1 cellular context compared by ENCODE assay signal in the genomic region with DNA sequence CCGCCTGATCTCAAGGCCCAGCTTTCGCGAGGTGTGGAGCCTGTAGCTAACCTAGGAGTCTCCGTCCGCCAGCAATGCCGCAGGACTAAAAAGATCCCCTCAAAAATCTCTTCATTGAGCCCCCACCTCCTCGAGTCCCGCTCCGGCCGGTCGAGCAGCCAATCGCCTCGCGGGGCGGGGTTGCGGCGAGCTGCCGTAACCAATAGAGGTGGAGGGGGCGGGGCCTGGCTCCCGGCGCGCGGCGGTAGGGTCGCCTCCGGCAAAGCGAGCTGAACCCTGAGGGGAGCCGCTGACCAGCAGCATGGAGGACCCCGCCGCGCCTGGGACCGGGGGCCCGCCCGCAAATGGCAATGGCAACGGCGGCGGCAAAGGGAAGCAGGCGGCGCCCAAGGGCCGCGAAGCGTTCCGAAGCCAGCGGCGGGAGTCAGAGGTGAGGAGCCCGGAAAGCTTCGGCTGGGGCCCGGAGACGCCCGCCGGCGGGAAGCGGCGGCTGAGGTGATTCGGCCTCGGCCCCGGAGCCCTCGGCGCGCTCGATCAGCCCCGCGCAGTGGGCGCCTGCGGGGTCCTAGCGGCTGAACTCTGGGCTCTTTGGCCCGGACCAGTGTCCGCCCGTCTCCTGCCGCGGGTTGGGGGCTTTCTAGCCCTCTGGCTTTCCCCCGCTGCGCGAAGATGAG.
TF ChIP-seq lines count a peak whose summit lies in the region.

A gene with protein sequence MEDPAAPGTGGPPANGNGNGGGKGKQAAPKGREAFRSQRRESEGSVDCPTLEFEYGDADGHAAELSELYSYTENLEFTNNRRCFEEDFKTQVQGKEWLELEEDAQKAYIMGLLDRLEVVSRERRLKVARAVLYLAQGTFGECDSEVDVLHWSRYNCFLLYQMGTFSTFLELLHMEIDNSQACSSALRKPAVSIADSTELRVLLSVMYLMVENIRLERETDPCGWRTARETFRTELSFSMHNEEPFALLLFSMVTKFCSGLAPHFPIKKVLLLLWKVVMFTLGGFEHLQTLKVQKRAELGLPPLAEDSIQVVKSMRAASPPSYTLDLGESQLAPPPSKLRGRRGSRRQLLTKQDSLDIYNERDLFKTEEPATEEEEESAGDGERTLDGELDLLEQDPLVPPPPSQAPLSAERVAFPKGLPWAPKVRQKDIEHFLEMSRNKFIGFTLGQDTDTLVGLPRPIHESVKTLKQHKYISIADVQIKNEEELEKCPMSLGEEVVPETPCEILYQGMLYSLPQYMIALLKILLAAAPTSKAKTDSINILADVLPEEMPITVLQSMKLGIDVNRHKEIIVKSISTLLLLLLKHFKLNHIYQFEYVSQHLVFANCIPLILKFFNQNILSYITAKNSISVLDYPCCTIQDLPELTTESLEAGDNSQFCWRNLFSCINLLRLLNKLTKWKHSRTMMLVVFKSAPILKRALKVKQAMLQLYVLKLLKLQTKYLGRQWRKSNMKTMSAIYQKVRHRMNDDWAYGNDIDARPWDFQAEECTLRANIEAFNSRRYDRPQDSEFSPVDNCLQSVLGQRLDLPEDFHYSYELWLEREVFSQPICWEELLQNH (plus strand): TSS at position 261 of the 674 bp plus-strand sequence. CDS start 41 bp downstream, at position 302.

TF ChIP-seq in neural cell, 6 proteins besides CTCF, POLR2A, EP300 and RAD21:
- TF ChIP-seq POLR2AphosphoS5 (IDR thresholded peaks at IDR 0.05) (peak; percentile 52), TAF1 (IDR thresholded peaks at IDR 0.05; ENCODE audit: low read depth) (peak; percentile 88), EZH2 (IDR thresholded peaks at IDR 0.05; ENCODE audit: borderline replicate concordance, insufficient read depth, low read length, poor library complexity, severe bottlenecking) (no peak), SMC3 (conservative IDR thresholded peaks at IDR 0.05; ENCODE audit: poor library complexity) (no peak), MXI1 (conservative IDR thresholded peaks at IDR 0.05; ENCODE audit: poor library complexity, severe bottlenecking) (peak; percentile 73)
- TF ChIP-seq, protein P1, sequence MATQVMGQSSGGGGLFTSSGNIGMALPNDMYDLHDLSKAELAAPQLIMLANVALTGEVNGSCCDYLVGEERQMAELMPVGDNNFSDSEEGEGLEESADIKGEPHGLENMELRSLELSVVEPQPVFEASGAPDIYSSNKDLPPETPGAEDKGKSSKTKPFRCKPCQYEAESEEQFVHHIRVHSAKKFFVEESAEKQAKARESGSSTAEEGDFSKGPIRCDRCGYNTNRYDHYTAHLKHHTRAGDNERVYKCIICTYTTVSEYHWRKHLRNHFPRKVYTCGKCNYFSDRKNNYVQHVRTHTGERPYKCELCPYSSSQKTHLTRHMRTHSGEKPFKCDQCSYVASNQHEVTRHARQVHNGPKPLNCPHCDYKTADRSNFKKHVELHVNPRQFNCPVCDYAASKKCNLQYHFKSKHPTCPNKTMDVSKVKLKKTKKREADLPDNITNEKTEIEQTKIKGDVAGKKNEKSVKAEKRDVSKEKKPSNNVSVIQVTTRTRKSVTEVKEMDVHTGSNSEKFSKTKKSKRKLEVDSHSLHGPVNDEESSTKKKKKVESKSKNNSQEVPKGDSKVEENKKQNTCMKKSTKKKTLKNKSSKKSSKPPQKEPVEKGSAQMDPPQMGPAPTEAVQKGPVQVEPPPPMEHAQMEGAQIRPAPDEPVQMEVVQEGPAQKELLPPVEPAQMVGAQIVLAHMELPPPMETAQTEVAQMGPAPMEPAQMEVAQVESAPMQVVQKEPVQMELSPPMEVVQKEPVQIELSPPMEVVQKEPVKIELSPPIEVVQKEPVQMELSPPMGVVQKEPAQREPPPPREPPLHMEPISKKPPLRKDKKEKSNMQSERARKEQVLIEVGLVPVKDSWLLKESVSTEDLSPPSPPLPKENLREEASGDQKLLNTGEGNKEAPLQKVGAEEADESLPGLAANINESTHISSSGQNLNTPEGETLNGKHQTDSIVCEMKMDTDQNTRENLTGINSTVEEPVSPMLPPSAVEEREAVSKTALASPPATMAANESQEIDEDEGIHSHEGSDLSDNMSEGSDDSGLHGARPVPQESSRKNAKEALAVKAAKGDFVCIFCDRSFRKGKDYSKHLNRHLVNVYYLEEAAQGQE (IDR thresholded peaks at IDR 0.05; ENCODE audit: borderline replicate concordance) = peak; percentile 39
